Comparison of ENCODE assay signal across 27 cellular contexts in the genomic region with DNA sequence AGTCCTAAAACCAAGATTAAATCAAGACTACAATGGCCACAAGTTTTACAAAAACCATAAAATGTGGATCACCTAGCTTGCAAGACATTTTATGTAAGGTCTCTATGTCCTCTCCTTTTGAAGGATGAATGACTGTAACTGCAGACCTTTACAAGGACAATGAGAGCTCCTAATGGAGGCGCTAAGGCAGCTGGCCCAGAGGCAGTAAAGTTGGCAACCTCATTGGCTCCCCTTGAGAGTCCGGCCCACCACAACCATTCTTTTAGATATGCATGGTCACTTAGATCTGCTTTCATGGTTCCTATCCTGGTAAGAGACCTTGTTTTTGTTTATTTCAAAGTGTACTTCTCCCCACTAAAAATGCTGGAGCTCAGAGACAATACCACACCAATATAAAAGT.
"Had no signal": no experiment of that assay in that cellular context is flagged by ENCODE, and none has a peak within 500 bp of the region (broad histone marks: within the 10 kb centered on the region; RNA-seq: fewer than 3 reads in every experiment).

No MANE protein-coding gene starts in this region.

- H3K9me3 Mint-ChIP-seq: naive thymus-derived CD4-positive, alpha-beta T cell; nephron; neural crest cell; stimulated activated naive CD8-positive, alpha-beta T cell treated with anti-CD3 and anti-CD28 coated beads, Interleukin-15, Interleukin-2, amounts not matched to agents 100 ng/mL and 50 ng/mL, for 24 hours had no signal

- H3K27me3 ChIP-seq: heart left ventricle, ovary, spleen, suprapubic skin, tibial artery, upper lobe of right lung had no signal

- H3K9me3 ChIP-seq: heart left ventricle, left ventricle myocardium inferior, mucosa of descending colon, ovary, prostate gland, spleen, suprapubic skin, thoracic aorta, tibial artery, upper lobe of right lung had no signal

- DNase-seq: heart left ventricle; hypothalamus; immature natural killer cell; left ventricle myocardium inferior; midbrain; mucosa of descending colon; naive thymus-derived CD4-positive, alpha-beta T cell; ovary; posterior cingulate gyrus; retina; right cardiac atrium; spleen; stimulated activated CD4-positive, alpha-beta T cell treated with anti-CD3 and anti-CD28 coated beads, Interleukin-4, amount 100 ng/mL, for 24 hours; stimulated activated naive CD4-positive, alpha-beta T cell; tibial artery; trophoblast cell; upper lobe of right lung had no signal

- H3K27ac ChIP-seq: heart left ventricle, left ventricle myocardium inferior, ovary, prostate gland, skin epidermis, spleen, suprapubic skin, thoracic aorta, tibial artery, upper lobe of right lung had no signal

- ATAC-seq: heart left ventricle; mucosa of descending colon; naive thymus-derived CD4-positive, alpha-beta T cell; right cardiac atrium; sciatic nerve; stimulated activated effector memory CD8-positive, alpha-beta T cell treated with anti-CD3 and anti-CD28 coated beads, Interleukin-12 subunit alpha, Interleukin-12 subunit beta, amount 100 ng/mL, for 72 hours; upper lobe of right lung had no signal

- H3K27me3 Mint-ChIP-seq: stimulated activated naive CD8-positive, alpha-beta T cell treated with anti-CD3 and anti-CD28 coated beads, Interleukin-15, Interleukin-2, amounts not matched to agents 100 ng/mL and 50 ng/mL, for 24 hours had no signal

- H3K36me3 Mint-ChIP-seq: immature natural killer cell; naive thymus-derived CD4-positive, alpha-beta T cell; stimulated activated effector memory CD8-positive, alpha-beta T cell treated with anti-CD3 and anti-CD28 coated beads, Interleukin-12 subunit alpha, Interleukin-12 subunit beta, amount 100 ng/mL, for 72 hours had no signal

- H3K4me1 Mint-ChIP-seq: immature natural killer cell; neural crest cell; stimulated activated effector memory CD8-positive, alpha-beta T cell treated with anti-CD3 and anti-CD28 coated beads, Interleukin-12 subunit alpha, Interleukin-12 subunit beta, amount 100 ng/mL, for 72 hours had no signal

- H3K4me1 ChIP-seq: prostate gland, suprapubic skin, upper lobe of right lung had no signal

- H3K4me3 ChIP-seq: heart left ventricle, left ventricle myocardium inferior, lung, mucosa of descending colon, ovary, prostate gland, skin epidermis, spleen, suprapubic skin, thoracic aorta, tibial artery, upper lobe of right lung had no signal

- H3K4me3 Mint-ChIP-seq: immature natural killer cell; naive thymus-derived CD4-positive, alpha-beta T cell; nephron; neural crest cell; stimulated activated effector memory CD8-positive, alpha-beta T cell treated with anti-CD3 and anti-CD28 coated beads, Interleukin-12 subunit alpha, Interleukin-12 subunit beta, amount 100 ng/mL, for 72 hours; stimulated activated naive CD8-positive, alpha-beta T cell treated with anti-CD3 and anti-CD28 coated beads, Interleukin-15, Interleukin-2, amounts not matched to agents 100 ng/mL and 50 ng/mL, for 24 hours had no signal

- H3K36me3 ChIP-seq: heart left ventricle, left ventricle myocardium inferior, ovary, prostate gland, spleen, suprapubic skin, thoracic aorta, tibial artery, upper lobe of right lung had no signal

- H3K27ac Mint-ChIP-seq: immature natural killer cell; naive thymus-derived CD4-positive, alpha-beta T cell; nephron; stimulated activated effector memory CD8-positive, alpha-beta T cell treated with anti-CD3 and anti-CD28 coated beads, Interleukin-12 subunit alpha, Interleukin-12 subunit beta, amount 100 ng/mL, for 72 hours; stimulated activated naive CD8-positive, alpha-beta T cell treated with anti-CD3 and anti-CD28 coated beads, Interleukin-15, Interleukin-2, amounts not matched to agents 100 ng/mL and 50 ng/mL, for 24 hours had no signal
